In genomic region chr12:102010265-102010994, GRCh38 we compare ENCODE assay signal across 10 cellular contexts. TPM values are rescaled to one million over a fixed set of nuclear protein-coding genes. Genes with fewer than 3 reads are reported as not detected.
DNase-seq lines count a peak whose midpoint lies in the region; ATAC-seq and TF ChIP-seq lines count a peak whose summit lies in the region.
"Had no signal": no experiment of that assay in that cellular context is flagged by ENCODE, and none has a peak within 500 bp of the region (broad histone marks: within the 10 kb centered on the region; RNA-seq: fewer than 3 reads in every experiment).

No MANE protein-coding gene starts in this region.

- H3K4me3 ChIP-seq in prostate gland, result no peak overlapping the region

- H3K9me3 ChIP-seq in prostate gland, result no peaks in the 10 kb centered on the region

- TF ChIP-seq POLR2A in prostate gland (IDR thresholded peaks at IDR 0.05), result no peak

- H3K36me3 ChIP-seq in prostate gland, result no peaks in the 10 kb centered on the region

- no peaks in the 10 kb centered on the region for H3K27me3 Mint-ChIP-seq in effector memory CD8-positive, alpha-beta T cell

- peak overlapping the region in 1 of 2 donors; percentile 18 for H3K27ac Mint-ChIP-seq in effector memory CD8-positive, alpha-beta T cell
- H3K27ac Mint-ChIP-seq: activated T-helper 2 cell treated with anti-CD3 and anti-CD28 coated beads, Interferon-gamma antibody, Interleukin-2, Interleukin-4, amounts not matched to agents 10 μg/mL and 5 μg/mL and 100 μg/mL, durations not matched to agents 14 hours and 24 hours and 36 hours had no signal

- no peak for TF ChIP-seq CTCF in GM13976 (IDR thresholded peaks at IDR 0.05; ENCODE audit: borderline replicate concordance, control extremely low read depth, extremely low read depth, insufficient read depth, missing control alignments)
- TF ChIP-seq CTCF in prostate gland (IDR thresholded peaks at IDR 0.05), result no peak

- in situ Hi-C loops in GM13976 (cut with MboI; ENCODE audit: low sequenced_read_pairs, unreplicated experiment), result no loop called here

- H3K9me3 Mint-ChIP-seq in effector memory CD8-positive, alpha-beta T cell, result no peaks in the 10 kb centered on the region
- H3K9me3 Mint-ChIP-seq: activated T-helper 2 cell treated with anti-CD3 and anti-CD28 coated beads, Interferon-gamma antibody, Interleukin-2, Interleukin-4, amounts not matched to agents 10 μg/mL and 5 μg/mL and 100 μg/mL, durations not matched to agents 14 hours and 24 hours and 36 hours had no signal

- ATAC-seq in GM21381 (IDR thresholded peaks at IDR 0.05; ENCODE audit: unreplicated experiment) (peak; percentile 82), HG03378 (IDR thresholded peaks at IDR 0.05; ENCODE audit: unreplicated experiment) (peak; percentile 88), Right ventricle myocardium superior (ENCODE audit: poor library complexity) (no peak)
- peak; percentile 40 for ATAC-seq in effector memory CD8-positive, alpha-beta T cell (replicated peaks)

- H3K27ac ChIP-seq in prostate gland, result no peak overlapping the region

- DNase-seq in GM13976 (ENCODE audit: low spot score) (peak; percentile 42), Right ventricle myocardium superior (no peak), prostate gland (ENCODE audit: low spot score) (no peak), EL (no peak)
- DNase-seq in effector memory CD8-positive, alpha-beta T cell, result no peak
- DNase-seq in NK-92 treated with Interleukin-12 subunit alpha and Interleukin-12 subunit beta, amount 100 ng/mL, for 24 hours (lab: John Stamatoyannopoulos, UW), result no peak
- DNase-seq: NCI-H82 had no signal

- H3K4me3 Mint-ChIP-seq in effector memory CD8-positive, alpha-beta T cell, result no peak overlapping the region

- no peaks in the 10 kb centered on the region for H3K4me1 ChIP-seq in prostate gland (replicated peaks)

- H3K36me3 Mint-ChIP-seq in effector memory CD8-positive, alpha-beta T cell (ENCODE audit: insufficient read depth), result peaks cover 19% of the 10 kb centered on the region

- WGBS in prostate gland, result 88% methylated on average over 8 of the region's 8 CpGs

- H3K27me3 ChIP-seq in prostate gland (replicated peaks; ENCODE audit: insufficient read depth), result no peaks in the 10 kb centered on the region

- H3K4me1 Mint-ChIP-seq in effector memory CD8-positive, alpha-beta T cell (ENCODE audit: low read depth in 2 of 2), result peaks cover 0 to 1% of the 10 kb centered on the region in 2 donors

- intact Hi-C loops in Right ventricle myocardium superior (cut with DNase I), result no loop called here
- intact Hi-C loops in prostate gland (cut with DNase I), result no loop called here

RNA-seq across cellular contexts. Expression of gene WASHC3, which starts 51.4 kb away (rescaled TPM):
- total RNA-seq in Right ventricle myocardium superior (31.9 TPM), prostate gland (100 to 1,000 TPM in 1 of 2 donors, 10 to 100 TPM in 1; 60.9 to 110 TPM)
